Comparison of ENCODE assay signal across 16 cellular contexts in the genomic region with DNA sequence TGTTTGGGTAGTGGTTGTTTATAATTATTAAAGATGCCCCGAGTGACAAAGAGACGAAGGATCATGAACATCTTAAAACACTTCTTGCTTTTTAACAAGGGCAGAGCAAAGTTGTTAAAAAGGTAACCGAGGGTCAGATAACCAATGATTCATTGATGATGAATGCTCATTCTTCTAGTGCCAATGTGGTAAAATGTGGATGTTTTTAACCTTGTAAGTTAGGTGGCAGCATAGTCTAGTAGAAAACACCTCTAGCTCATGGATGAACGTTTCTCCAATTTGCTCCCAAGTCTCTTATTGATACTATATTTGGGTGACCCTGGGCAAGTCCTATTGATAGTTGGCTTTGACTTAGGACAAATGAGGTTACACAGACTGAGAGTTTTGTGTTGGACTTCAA.
DNase-seq lines count a peak whose midpoint lies in the region; ATAC-seq and TF ChIP-seq lines count a peak whose summit lies in the region.
"Had no signal": no experiment of that assay in that cellular context is flagged by ENCODE, and none has a peak within 500 bp of the region (broad histone marks: within the 10 kb centered on the region; RNA-seq: fewer than 3 reads in every experiment).

No MANE protein-coding gene starts in this region.

- H3K9ac ChIP-seq in neural cell (ENCODE audit: low read length), result no peak overlapping the region

- peak; percentile 20; the same call in 1 of the 2 replicates for TF ChIP-seq CTCF in VCaP (conservative IDR thresholded peaks at IDR 0.05)
- TF ChIP-seq CTCF in neural cell (IDR thresholded peaks at IDR 0.05; ENCODE audit: poor library complexity, severe bottlenecking), result peak; percentile 22

- no peaks in the 10 kb centered on the region for H3K9me2 ChIP-seq in neural cell (ENCODE audit: insufficient read depth, low read length)

- no peaks in the 10 kb centered on the region for H3F3A ChIP-seq in neural cell (ENCODE audit: insufficient read depth, low read length, poor library complexity, severe bottlenecking)

- peaks cover 10% of the 10 kb centered on the region for H3K27me3 ChIP-seq in neural cell (ENCODE audit: insufficient read depth, low read depth, low read length)
- H3K27me3 ChIP-seq: SJSA1 had no signal

- no peak for ATAC-seq in activated naive CD8-positive, alpha-beta T cell treated with anti-CD3 and anti-CD28 coated beads, Interleukin-2, amount 50 U/mL, for 24 hours
- ATAC-seq in GM19351 (IDR thresholded peaks at IDR 0.05; ENCODE audit: unreplicated experiment) (no peak), GM19023 (IDR thresholded peaks at IDR 0.05; ENCODE audit: unreplicated experiment) (no peak)

- no peaks in the 10 kb centered on the region for H3K36me3 ChIP-seq in neural cell (ENCODE audit: insufficient read depth, low read length)
- H3K36me3 ChIP-seq: SJSA1 had no signal

- H3K79me2 ChIP-seq in neural cell (replicated peaks; ENCODE audit: insufficient read depth, low read length), result no peaks in the 10 kb centered on the region

- DNase-seq in NOMO-1 treated with DMSO at 0.1 percent for 48 hours (lab: John Stamatoyannopoulos, UW; ENCODE audit: unreplicated experiment) (peak; percentile 36), NOMO-1 treated with dmso at 0.1 percent for 144 hours (lab: John Stamatoyannopoulos, UW; ENCODE audit: unreplicated experiment) (no peak), M059J (ENCODE audit: low read depth) (peak; percentile 62)
- DNase-seq in activated naive CD8-positive, alpha-beta T cell treated with anti-CD3 and anti-CD28 coated beads, Interleukin-2, amount 50 U/mL, for 24 hours, result no peak
- DNase-seq: activated CD4-positive, alpha-beta T cell treated with anti-CD3 and anti-CD28 coated beads for 48 hours; activated naive CD4-positive, alpha-beta T cell treated with anti-CD3 and anti-CD28 coated beads for 36 hours; NCI-H1105 treated with DMSO at 0.1 percent for 48 hours; posterior cingulate gyrus; stimulated activated CD4-positive, alpha-beta T cell treated with anti-CD3 and anti-CD28 coated beads, Interleukin-4, amount 100 ng/mL, for 1 hour; T1000 had no signal

- H3K27me3 Mint-ChIP-seq in activated naive CD8-positive, alpha-beta T cell treated with anti-CD3 and anti-CD28 coated beads, Interleukin-2, amount 50 U/mL, for 24 hours, result peaks cover 2% of the 10 kb centered on the region

- H3K9me3 ChIP-seq in neural cell (ENCODE audit: low read length), result no peaks in the 10 kb centered on the region

- no peak overlapping the region for H3K4me2 ChIP-seq in neural cell (ENCODE audit: low read length)

- no peaks in the 10 kb centered on the region for H3K36me3 Mint-ChIP-seq in activated naive CD8-positive, alpha-beta T cell treated with anti-CD3 and anti-CD28 coated beads, Interleukin-2, amount 50 U/mL, for 24 hours (ENCODE audit: low read depth)
- H3K36me3 Mint-ChIP-seq: IgD-negative memory B cell had no signal

- no peaks in the 10 kb centered on the region for H4K20me1 ChIP-seq in neural cell (ENCODE audit: insufficient read depth)

- no peak for TF ChIP-seq EP300 in neural cell (conservative IDR thresholded peaks at IDR 0.05; ENCODE audit: poor library complexity, severe bottlenecking)

- no peak overlapping the region for H3K27ac Mint-ChIP-seq in activated naive CD8-positive, alpha-beta T cell treated with anti-CD3 and anti-CD28 coated beads, Interleukin-2, amount 50 U/mL, for 24 hours
- H3K27ac Mint-ChIP-seq: activated naive CD4-positive, alpha-beta T cell treated with anti-CD3 and anti-CD28 coated beads for 36 hours; IgD-negative memory B cell had no signal

- H3K9me3 Mint-ChIP-seq in activated naive CD8-positive, alpha-beta T cell treated with anti-CD3 and anti-CD28 coated beads, Interleukin-2, amount 50 U/mL, for 24 hours, result no peaks in the 10 kb centered on the region
- H3K9me3 Mint-ChIP-seq: activated naive CD4-positive, alpha-beta T cell treated with anti-CD3 and anti-CD28 coated beads for 36 hours; IgD-negative memory B cell had no signal

- no peak overlapping the region for H2AFZ ChIP-seq in neural cell (ENCODE audit: low read depth, low read length)

- peaks cover 4% of the 10 kb centered on the region for H3K4me1 Mint-ChIP-seq in activated naive CD8-positive, alpha-beta T cell treated with anti-CD3 and anti-CD28 coated beads, Interleukin-2, amount 50 U/mL, for 24 hours

- H3K4me3 ChIP-seq in neural cell (ENCODE audit: low read length), result no peak overlapping the region
- H3K4me3 ChIP-seq: SJSA1 had no signal

- H3K4me3 Mint-ChIP-seq in activated naive CD8-positive, alpha-beta T cell treated with anti-CD3 and anti-CD28 coated beads, Interleukin-2, amount 50 U/mL, for 24 hours, result no peak overlapping the region
- H3K4me3 Mint-ChIP-seq: activated naive CD4-positive, alpha-beta T cell treated with anti-CD3 and anti-CD28 coated beads for 36 hours; IgD-negative memory B cell had no signal

- TF ChIP-seq RAD21 in neural cell (conservative IDR thresholded peaks at IDR 0.05), result peak; percentile 45

- H3K27ac ChIP-seq in VCaP (no peak overlapping the region), neural cell (ENCODE audit: low read length) (no peak overlapping the region)
- H3K27ac ChIP-seq: SJSA1 had no signal

TF ChIP-seq in neural cell, 6 proteins besides CTCF, POLR2A, EP300 and RAD21:
- TF ChIP-seq POLR2AphosphoS5 (IDR thresholded peaks at IDR 0.05), result no peak
- TF ChIP-seq SMC3 (conservative IDR thresholded peaks at IDR 0.05; ENCODE audit: poor library complexity), result peak; percentile 21
TF ChIP-seq in neural cell: peak in this region for 1.

Comparison
In these comparisons a context has a peak if more than half of its experiments do, and no peak if none do; other contexts are left out.
1. DNase-seq: peak in NOMO-1 treated with DMSO at 0.1 percent for 48 hours (single experiment) and M059J (single experiment); none in NOMO-1 treated with dmso at 0.1 percent for 144 hours (single experiment) and activated naive CD8-positive, alpha-beta T cell treated with anti-CD3 and anti-CD28 coated beads, Interleukin-2, amount 50 U/mL, for 24 hours (single experiment).